Comparison of ENCODE assay signal across 22 cellular contexts in the genomic region with DNA sequence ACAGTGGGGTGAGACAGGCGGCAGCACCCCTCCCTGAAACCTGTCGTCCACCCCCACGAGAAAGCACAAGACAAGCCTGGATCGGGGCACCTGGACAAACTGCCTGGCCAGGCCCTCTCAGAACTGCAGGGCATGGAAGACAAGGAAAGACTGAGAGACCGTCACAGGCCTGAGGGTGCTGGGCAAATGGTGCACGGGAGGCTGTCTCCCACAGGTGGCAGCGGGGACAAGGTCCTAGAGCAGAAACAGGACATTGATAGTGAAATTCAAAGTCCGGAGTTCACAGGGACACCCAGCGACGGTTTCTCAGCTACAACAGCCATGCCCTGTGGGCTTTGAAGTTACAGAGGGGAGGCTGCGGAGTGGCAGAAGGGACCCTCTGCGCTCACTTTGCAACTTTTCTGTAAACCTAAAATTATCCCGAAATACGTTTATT. TPM values are rescaled to one million over a fixed set of nuclear protein-coding genes. Genes with fewer than 3 reads are reported as not detected.
A peak's percentile ranks its signal among the peaks of the same experiment; 100 is the strongest.
DNase-seq lines count a peak whose midpoint lies in the region; ATAC-seq, FAIRE-seq and TF ChIP-seq lines count a peak whose summit lies in the region.
"Had no signal": no experiment of that assay in that cellular context is flagged by ENCODE, and none has a peak within 500 bp of the region (broad histone marks: within the 10 kb centered on the region; RNA-seq: fewer than 3 reads in every experiment).

No MANE protein-coding gene starts in this region.

- peak; percentile 39 for FAIRE-seq in HepG2 (lab: Jason Lieb, UNC)
- FAIRE-seq in small intestine (lab: Jason Lieb, UNC): no peak
- FAIRE-seq: GM12892, GM18507 had no signal

- no peaks in the 10 kb centered on the region for H3K4me1 Mint-ChIP-seq in MCF 10A (ENCODE audit: insufficient read depth, unreplicated experiment)
- H3K4me1 Mint-ChIP-seq: CD14-positive monocyte had no signal

- peak in 1 of 2 experiments; percentile 43; a peak in 1 of 4 replicates for TF ChIP-seq EP300 in HepG2 (IDR thresholded peaks at IDR 0.05; ENCODE audit: low read depth in 2 of 2, low read length in 2 of 2)
- no peak for TF ChIP-seq EP300 in HepG2 (CRISPR knock-in tag; IDR thresholded peaks at IDR 0.05; ENCODE audit: borderline replicate concordance)

- ATAC-seq in HepG2 (peak; percentile 55), GM19023 (IDR thresholded peaks at IDR 0.05; ENCODE audit: unreplicated experiment) (no peak), GM19395 (IDR thresholded peaks at IDR 0.05; ENCODE audit: unreplicated experiment) (no peak)
- ATAC-seq: HCT116 had no signal

- H3K36me3 ChIP-seq in breast epithelium (no peaks in the 10 kb centered on the region), HepG2 (replicated peaks in 1 of 2; ENCODE audit: control insufficient read depth in 1 of 2, insufficient read depth in 2 of 2, low read length in 2 of 2) (peaks cover 16 to 36% of the 10 kb centered on the region in 2 experiments; a peak in 4 of 5 replicates), small intestine (ENCODE audit: control insufficient read depth in 2 of 2, insufficient read depth in 2 of 2, low read length in 2 of 2) (peaks cover 0 to 2% of the 10 kb centered on the region in 2 donors)

- peak overlapping the region in 1 of 3 donors; percentile 13 for H3K4me3 ChIP-seq in breast epithelium
- H3K4me3 ChIP-seq in dorsolateral prefrontal cortex: peak overlapping the region in 3 of 59 donors; percentile 7 to 47 (median 36)
- H3K4me3 ChIP-seq in HepG2 (replicated peaks in 1 of 3; ENCODE audit: insufficient read depth in 1 of 3, low read depth in 2 of 3, low read length in 3 of 3): peak overlapping the region in 1 of 3 experiments; percentile 23; a peak in 1 of 6 replicates
- H3K4me3 ChIP-seq in small intestine (ENCODE audit: low read depth in 1 of 2, low read length in 2 of 2): no peak overlapping the region

- no peak overlapping the region for H3K4me3 Mint-ChIP-seq in MCF 10A (ENCODE audit: unreplicated experiment)
- H3K4me3 Mint-ChIP-seq: CD14-positive monocyte had no signal

- in situ Hi-C loops in HepG2 (cut with HindIII; ENCODE audit: extremely low pct_ligation_motif_present, low pct_unique_long_range_greater_than_20kb): loop anchor here (5.0 kb wide), 1 partner anchor 70 kb away; no protein-coding TSS in a partner anchor

- no peaks in the 10 kb centered on the region for H3K9me3 ChIP-seq in breast epithelium
- no peaks in the 10 kb centered on the region for H3K9me3 ChIP-seq in HepG2 (ENCODE audit: low read length)
- no peaks in the 10 kb centered on the region for H3K9me3 ChIP-seq in small intestine (ENCODE audit: control insufficient read depth, low read depth)

- H4K20me1 ChIP-seq in HepG2 (ENCODE audit: insufficient read depth, low read length): peaks cover 17% of the 10 kb centered on the region; the same call in 1 of the 2 replicates

- no peak for TF ChIP-seq RAD21 in HepG2 (CRISPR knock-in tag; IDR thresholded peaks at IDR 0.05)

- H3K27me3 ChIP-seq in breast epithelium (no peaks in the 10 kb centered on the region), dorsolateral prefrontal cortex (no peaks in the 10 kb centered on the region), HepG2 (ENCODE audit: control insufficient read depth in 1 of 2, insufficient read depth in 2 of 2, low read length in 2 of 2) (no peaks in the 10 kb centered on the region), small intestine (ENCODE audit: control insufficient read depth in 2 of 2, insufficient read depth in 2 of 2, low read length in 2 of 2) (no peaks in the 10 kb centered on the region)

- DNase-seq in breast epithelium (ENCODE audit: low spot score in 2 of 2) (no peak), MCF 10A (ENCODE audit: unreplicated experiment) (no peak), dorsolateral prefrontal cortex (no peak), HepG2 (ENCODE audit: low spot score) (peak; percentile 71), small intestine (peak; percentile 94)
- no peak for DNase-seq in stimulated activated CD4-positive, alpha-beta T cell treated with anti-CD3 and anti-CD28 coated beads, Interleukin-2, amount 100 ng/mL, for 24 hours
- DNase-seq: DMS79, KBM-7, NCI-H2107, NCI-H510A treated with DMSO at 0.1 percent for 48 hours, NCI-H774, SIG-M5 had no signal

- BruUV-seq in MCF 10A (replicated peaks; lab: Mats Ljungman, UMichigan) (no TSS peak), HepG2 (replicated peaks; lab: Mats Ljungman, UMichigan) (no TSS peak)

- H3K27me3 Mint-ChIP-seq in MCF 10A (ENCODE audit: insufficient read depth, unreplicated experiment): no peaks in the 10 kb centered on the region

- H3K79me2 ChIP-seq in HepG2 (ENCODE audit: insufficient read depth, low read length): no peaks in the 10 kb centered on the region

- peak overlapping the region; percentile 57 for H3K4me2 ChIP-seq in HepG2 (ENCODE audit: low read depth, low read length)

- TF ChIP-seq POLR2A in breast epithelium (IDR thresholded peaks at IDR 0.05): no peak
- no peak for TF ChIP-seq POLR2A in HepG2 (IDR thresholded peaks at IDR 0.05; ENCODE audit: insufficient read depth in 1 of 2, low read depth in 2 of 2, low read length in 2 of 2)

- POLR2A ChIA-PET in MCF 10A (lab: Yijun Ruan, JAX): interaction anchor here (0.7 kb wide), 1 partner anchor 170 kb away, joined by 3 read pairs; no protein-coding TSS in a partner anchor
- POLR2A ChIA-PET in HepG2 (lab: Yijun Ruan, JAX): interaction anchor here (1.1 to 1.2 kb wide), 2 partner anchors 48 to 82 kb away, joined by 3 read pairs; partner anchors contain the start of genes EPS8L2 and PHRF1

- no peak overlapping the region for H3K27ac Mint-ChIP-seq in MCF 10A (ENCODE audit: low read depth, unreplicated experiment)

- no peaks in the 10 kb centered on the region for H3K9me3 Mint-ChIP-seq in MCF 10A (ENCODE audit: unreplicated experiment)

- H3K4me1 ChIP-seq in breast epithelium (no peaks in the 10 kb centered on the region), HepG2 (ENCODE audit: insufficient read depth, low read length) (peaks cover 47% of the 10 kb centered on the region), small intestine (ENCODE audit: control insufficient read depth in 2 of 2, insufficient read depth in 1 of 2, low read depth in 1 of 2, low read length in 1 of 2) (peaks cover 4 to 10% of the 10 kb centered on the region in 2 donors)

- H2AFZ ChIP-seq in HepG2 (ENCODE audit: low read length): no peak overlapping the region

- H3K27ac ChIP-seq in breast epithelium (peak overlapping the region; percentile 57 to 60), dorsolateral prefrontal cortex (peak overlapping the region in 31 of 59 donors; percentile 5 to 81 (median 64)), HepG2 (ENCODE audit: extremely low read length, insufficient read depth, low read length) (peak overlapping the region; percentile 60), small intestine (ENCODE audit: low read depth in 1 of 2, low read length in 1 of 2) (peak overlapping the region; percentile 84 to 93)
- H3K27ac ChIP-seq: 22Rv1 had no signal

- intact Hi-C loops in breast epithelium (cut with DNase I; ENCODE audit: low total_unique reads): loop anchor here (2.0 kb wide), 1 partner anchor 79 kb away; no protein-coding TSS in a partner anchor
- intact Hi-C loops in MCF 10A (cut with micrococcal nuclease): no loop called here
- intact Hi-C loops in dorsolateral prefrontal cortex (cut with DNase I): no loop called here
- intact Hi-C loops in HepG2 (cut with micrococcal nuclease; ENCODE audit: unreplicated experiment): loop anchor here (10.0 kb wide), 1 partner anchor 47 kb away; the partner anchor contains the start of gene EPS8L2

- peak overlapping the region; percentile 45; the same call in 1 of the 2 replicates for H3K9ac ChIP-seq in HepG2 (ENCODE audit: insufficient read depth, low read depth, low read length)

- WGBS in HepG2 (ENCODE audit: low lambda C conversion rate): 37% methylated on average over 14 of the region's 14 CpGs
- WGBS in small intestine, 3 donors: 15 to 65% (median 35%) methylated on average over 14 of the region's 14 CpGs

- CTCF ChIA-PET in MCF 10A (lab: Yijun Ruan, JAX) (interaction anchor here (0.6 kb wide), 1 partner anchor 105 kb away, joined by 3 read pairs; no protein-coding TSS in a partner anchor), HepG2 (lab: Yijun Ruan, JAX; ENCODE audit: low intra/inter-chr PET ratio, low total read pairs) (no interaction called here)

- TF ChIP-seq CTCF in breast epithelium (IDR thresholded peaks at IDR 0.05) (no peak), MCF 10A (IDR thresholded peaks at IDR 0.05; ENCODE audit: unreplicated experiment) (no peak), dorsolateral prefrontal cortex (IDR thresholded peaks at IDR 0.05 in 54 of 56, conservative IDR thresholded peaks at IDR 0.05 in 2 of 56; ENCODE audit: low read depth in 1 of 56, partially characterized antibody in 56 of 56) (no peak), HepG2 (CRISPR knock-in tag; IDR thresholded peaks at IDR 0.05) (peak; percentile 53)

- peaks cover 70% of the 10 kb centered on the region for H3K36me3 Mint-ChIP-seq in MCF 10A (ENCODE audit: insufficient read depth, unreplicated experiment)

RNA-seq across cellular contexts. Expression of gene DRD4, which starts 20.6 kb away (rescaled TPM):
- total RNA-seq in breast epithelium (under 1 TPM in 1 of 3 donors, not detected in 2; 0.29 TPM), MCF 10A (2022) (0.44 and 1.3 TPM in 2 replicates), dorsolateral prefrontal cortex (1 to 10 TPM in 111 of 120 experiments, under 1 TPM in 7, not detected in 2; 0.55 to 8.4 (median 3.0) TPM), HepG2 (2016; rRNA removed; fragmentation: Illumina TruSeq; extraction: Trizol) (0.13 TPM in 1 of 2 replicates, not detected in the other)
- not detected in 2 replicates for total RNA-seq in HepG2 (2016; cell fraction: cytosol; rRNA removed; fragmentation: Illumina TruSeq; extraction: Trizol; ENCODE audit: low read depth)
- not detected in 2 replicates for total RNA-seq in HepG2 (2016; cell fraction: insoluble cytoplasmic fraction; rRNA removed; fragmentation: Illumina TruSeq; extraction: Trizol)
- total RNA-seq in HepG2 (2016; cell fraction: membrane; rRNA removed; fragmentation: Illumina TruSeq; extraction: Trizol): 0.15 TPM in 1 of 2 replicates, not detected in the other
- not detected in 2 replicates for total RNA-seq in HepG2 (2016; cell fraction: nucleus; rRNA removed; fragmentation: Illumina TruSeq; extraction: Trizol)
- polyA plus RNA-seq in HepG2 (2011; rRNA removed) (0.09 TPM in 2 replicates), small intestine (1 to 10 TPM in 1 of 3 donors, under 1 TPM in 2; 0.51 to 1.4 (median 0.89) TPM)
- 0.11 TPM in 1 of 2 replicates, not detected in the other for polyA plus RNA-seq in HepG2 (2011; cell fraction: cytosol; rRNA removed)
- 1.3 and 1.6 TPM in 2 replicates for polyA plus RNA-seq in HepG2 (2011; cell fraction: nucleus; rRNA removed)
- polyA plus RNA-seq in HepG2 (2012): 0.60 and 0.79 TPM in 2 replicates
- polyA plus RNA-seq in HepG2 (2016; cell fraction: cytosol; fragmentation: Illumina TruSeq; extraction: Trizol; ENCODE audit: low read depth): 0.18 and 0.26 TPM in 2 replicates
- 0.16 and 0.24 TPM in 2 replicates for polyA plus RNA-seq in HepG2 (2016; cell fraction: insoluble cytoplasmic fraction; fragmentation: Illumina TruSeq; extraction: Trizol; ENCODE audit: low read depth)
- polyA plus RNA-seq in HepG2 (2016; cell fraction: membrane; fragmentation: Illumina TruSeq; extraction: Trizol; ENCODE audit: low read depth): 0.22 and 0.28 TPM in 2 replicates
- polyA plus RNA-seq in HepG2 (2016; cell fraction: nucleus; fragmentation: Illumina TruSeq; extraction: Trizol; ENCODE audit: insufficient read depth, low read depth): 1.4 and 1.5 TPM in 2 replicates
- 0.42 TPM in 1 of 2 replicates, not detected in the other for polyA minus RNA-seq in HepG2 (2011; rRNA and poly(A)+ RNA removed; ENCODE audit: low replicate concordance)
- not detected in 2 replicates for polyA minus RNA-seq in HepG2 (2011; cell fraction: cytosol; rRNA and poly(A)+ RNA removed)
- 0.26 and 0.50 TPM in 2 replicates for polyA minus RNA-seq in HepG2 (2011; cell fraction: nucleus; rRNA and poly(A)+ RNA removed)
- total RNA-seq: RPMI7951 had no signal
- polyA plus RNA-seq: CD14-positive monocyte had no signal

RNA-seq across cellular contexts. Expression of gene SCT, which starts 30.7 kb away (rescaled TPM):
- total RNA-seq in breast epithelium (not detected), MCF 10A (2022) (not detected in 2 replicates), dorsolateral prefrontal cortex (1 to 10 TPM in 2 of 120 experiments, not detected in 118; 1.6 to 3.1 TPM), HepG2 (2016; rRNA removed; fragmentation: Illumina TruSeq; extraction: Trizol) (not detected in 2 replicates)
- total RNA-seq in HepG2 (2016; cell fraction: cytosol; rRNA removed; fragmentation: Illumina TruSeq; extraction: Trizol; ENCODE audit: low read depth): not detected in 2 replicates
- total RNA-seq in HepG2 (2016; cell fraction: insoluble cytoplasmic fraction; rRNA removed; fragmentation: Illumina TruSeq; extraction: Trizol): not detected in 2 replicates
- total RNA-seq in HepG2 (2016; cell fraction: membrane; rRNA removed; fragmentation: Illumina TruSeq; extraction: Trizol): not detected in 2 replicates
- total RNA-seq in HepG2 (2016; cell fraction: nucleus; rRNA removed; fragmentation: Illumina TruSeq; extraction: Trizol): not detected in 2 replicates
- polyA plus RNA-seq in HepG2 (2011; rRNA removed) (not detected in 2 replicates), small intestine (10 to 100 TPM in 2 of 3 donors, 1 to 10 TPM in 1; 4.8 to 25.7 (median 18.9) TPM)
- polyA plus RNA-seq in HepG2 (2011; cell fraction: cytosol; rRNA removed): not detected in 2 replicates
- polyA plus RNA-seq in HepG2 (2011; cell fraction: nucleus; rRNA removed): not detected in 2 replicates
- polyA plus RNA-seq in HepG2 (2012): not detected in 2 replicates
- not detected in 2 replicates for polyA plus RNA-seq in HepG2 (2016; cell fraction: cytosol; fragmentation: Illumina TruSeq; extraction: Trizol; ENCODE audit: low read depth)
- not detected in 2 replicates for polyA plus RNA-seq in HepG2 (2016; cell fraction: insoluble cytoplasmic fraction; fragmentation: Illumina TruSeq; extraction: Trizol; ENCODE audit: low read depth)
- polyA plus RNA-seq in HepG2 (2016; cell fraction: membrane; fragmentation: Illumina TruSeq; extraction: Trizol; ENCODE audit: low read depth): not detected in 2 replicates
- not detected in 2 replicates for polyA plus RNA-seq in HepG2 (2016; cell fraction: nucleus; fragmentation: Illumina TruSeq; extraction: Trizol; ENCODE audit: insufficient read depth, low read depth)
- polyA minus RNA-seq in HepG2 (2011; rRNA and poly(A)+ RNA removed; ENCODE audit: low replicate concordance): not detected in 2 replicates
- not detected in 2 replicates for polyA minus RNA-seq in HepG2 (2011; cell fraction: cytosol; rRNA and poly(A)+ RNA removed)
- polyA minus RNA-seq in HepG2 (2011; cell fraction: nucleus; rRNA and poly(A)+ RNA removed): not detected in 2 replicates
- total RNA-seq: OCI-LY7, RPMI7951 had no signal
- polyA plus RNA-seq: AG04450, CD14-positive monocyte had no signal

RNA-seq across cellular contexts. Expression of gene CDHR5, which starts 33.0 kb away (rescaled TPM):
- 1 to 10 TPM in 1 of 3 donors, not detected in 2; 6.2 TPM for total RNA-seq in breast epithelium
- total RNA-seq in MCF 10A (2022): not detected in 2 replicates
- not detected for total RNA-seq in dorsolateral prefrontal cortex
- 0.21 and 0.46 TPM in 2 replicates for total RNA-seq in HepG2 (2016; rRNA removed; fragmentation: Illumina TruSeq; extraction: Trizol)
- total RNA-seq in HepG2 (2016; cell fraction: cytosol; rRNA removed; fragmentation: Illumina TruSeq; extraction: Trizol; ENCODE audit: low read depth): 0.09 TPM in 1 of 2 replicates, not detected in the other
- 0.52 TPM in 1 of 2 replicates, not detected in the other for total RNA-seq in HepG2 (2016; cell fraction: insoluble cytoplasmic fraction; rRNA removed; fragmentation: Illumina TruSeq; extraction: Trizol)
- 0.25 and 0.52 TPM in 2 replicates for total RNA-seq in HepG2 (2016; cell fraction: membrane; rRNA removed; fragmentation: Illumina TruSeq; extraction: Trizol)
- 0.65 and 0.72 TPM in 2 replicates for total RNA-seq in HepG2 (2016; cell fraction: nucleus; rRNA removed; fragmentation: Illumina TruSeq; extraction: Trizol)
- polyA plus RNA-seq in HepG2 (2011; rRNA removed): 0.68 and 0.71 TPM in 2 replicates
- 0.19 and 0.67 TPM in 2 replicates for polyA plus RNA-seq in HepG2 (2011; cell fraction: cytosol; rRNA removed)
- 1.8 and 3.5 TPM in 2 replicates for polyA plus RNA-seq in HepG2 (2011; cell fraction: nucleus; rRNA removed)
- polyA plus RNA-seq in HepG2 (2012): 0.37 and 0.71 TPM in 2 replicates
- 0.06 and 0.12 TPM in 2 replicates for polyA plus RNA-seq in HepG2 (2016; cell fraction: cytosol; fragmentation: Illumina TruSeq; extraction: Trizol; ENCODE audit: low read depth)
- polyA plus RNA-seq in HepG2 (2016; cell fraction: insoluble cytoplasmic fraction; fragmentation: Illumina TruSeq; extraction: Trizol; ENCODE audit: low read depth): 0.70 and 0.90 TPM in 2 replicates
- 0.11 and 0.40 TPM in 2 replicates for polyA plus RNA-seq in HepG2 (2016; cell fraction: membrane; fragmentation: Illumina TruSeq; extraction: Trizol; ENCODE audit: low read depth)
- polyA plus RNA-seq in HepG2 (2016; cell fraction: nucleus; fragmentation: Illumina TruSeq; extraction: Trizol; ENCODE audit: insufficient read depth, low read depth): 3.1 and 3.6 TPM in 2 replicates
- polyA minus RNA-seq in HepG2 (2011; rRNA and poly(A)+ RNA removed; ENCODE audit: low replicate concordance): 0.62 TPM in 1 of 2 replicates, not detected in the other
- polyA minus RNA-seq in HepG2 (2011; cell fraction: cytosol; rRNA and poly(A)+ RNA removed): 0.40 TPM in 1 of 2 replicates, not detected in the other
- 0.26 and 0.75 TPM in 2 replicates for polyA minus RNA-seq in HepG2 (2011; cell fraction: nucleus; rRNA and poly(A)+ RNA removed)
- polyA plus RNA-seq in small intestine: 100 to 1,000 TPM; 112 to 941 (median 931) TPM
- total RNA-seq: OCI-LY7, RPMI7951 had no signal
- polyA plus RNA-seq: AG04450 had no signal

RNA-seq across cellular contexts. Expression of gene DEAF1, which starts 37.3 kb away (rescaled TPM):
- total RNA-seq in breast epithelium (10 to 100 TPM; 25.3 to 42.6 (median 39.8) TPM), MCF 10A (2022) (46.8 and 54.1 TPM in 2 replicates), dorsolateral prefrontal cortex (100 to 1,000 TPM in 119 of 120 experiments, 10 to 100 TPM in 1; 72.0 to 250 (median 144) TPM), HepG2 (2016; rRNA removed; fragmentation: Illumina TruSeq; extraction: Trizol) (18.2 and 29.6 TPM in 2 replicates)
- 52.0 and 58.7 TPM in 2 replicates for total RNA-seq in HepG2 (2016; cell fraction: cytosol; rRNA removed; fragmentation: Illumina TruSeq; extraction: Trizol; ENCODE audit: low read depth)
- total RNA-seq in HepG2 (2016; cell fraction: insoluble cytoplasmic fraction; rRNA removed; fragmentation: Illumina TruSeq; extraction: Trizol): 20.8 and 32.8 TPM in 2 replicates
- 63.0 and 70.8 TPM in 2 replicates for total RNA-seq in HepG2 (2016; cell fraction: membrane; rRNA removed; fragmentation: Illumina TruSeq; extraction: Trizol)
- total RNA-seq in HepG2 (2016; cell fraction: nucleus; rRNA removed; fragmentation: Illumina TruSeq; extraction: Trizol): 23.5 and 24.2 TPM in 2 replicates
- polyA plus RNA-seq in HepG2 (2011; rRNA removed) (22.3 and 31.6 TPM in 2 replicates), small intestine (10 to 100 TPM; 18.2 to 39.6 (median 35.4) TPM)
- polyA plus RNA-seq in HepG2 (2011; cell fraction: cytosol; rRNA removed): 18.7 and 21.9 TPM in 2 replicates
- polyA plus RNA-seq in HepG2 (2011; cell fraction: nucleus; rRNA removed): 48.8 and 50.2 TPM in 2 replicates
- polyA plus RNA-seq in HepG2 (2012): 24.8 and 28.9 TPM in 2 replicates
- polyA plus RNA-seq in HepG2 (2016; cell fraction: cytosol; fragmentation: Illumina TruSeq; extraction: Trizol; ENCODE audit: low read depth): 54.2 and 64.1 TPM in 2 replicates
- polyA plus RNA-seq in HepG2 (2016; cell fraction: insoluble cytoplasmic fraction; fragmentation: Illumina TruSeq; extraction: Trizol; ENCODE audit: low read depth): 20.0 and 24.6 TPM in 2 replicates
- 53.8 and 73.1 TPM in 2 replicates for polyA plus RNA-seq in HepG2 (2016; cell fraction: membrane; fragmentation: Illumina TruSeq; extraction: Trizol; ENCODE audit: low read depth)
- polyA plus RNA-seq in HepG2 (2016; cell fraction: nucleus; fragmentation: Illumina TruSeq; extraction: Trizol; ENCODE audit: insufficient read depth, low read depth): 41.0 and 44.0 TPM in 2 replicates
- 25.5 and 31.1 TPM in 2 replicates for polyA minus RNA-seq in HepG2 (2011; rRNA and poly(A)+ RNA removed; ENCODE audit: low replicate concordance)
- polyA minus RNA-seq in HepG2 (2011; cell fraction: cytosol; rRNA and poly(A)+ RNA removed): 12.7 and 21.4 TPM in 2 replicates
- polyA minus RNA-seq in HepG2 (2011; cell fraction: nucleus; rRNA and poly(A)+ RNA removed): 27.7 and 32.9 TPM in 2 replicates

RNA-seq across cellular contexts. Expression of gene TMEM80, which starts 37.9 kb away (rescaled TPM):
- total RNA-seq in breast epithelium (10 to 100 TPM; 25.9 to 51.8 (median 29.1) TPM), MCF 10A (2022) (12.2 and 12.8 TPM in 2 replicates), dorsolateral prefrontal cortex (10 to 100 TPM; 14.5 to 48.6 (median 27.2) TPM), HepG2 (2016; rRNA removed; fragmentation: Illumina TruSeq; extraction: Trizol) (2.7 and 5.6 TPM in 2 replicates)
- 0.71 and 1.1 TPM in 2 replicates for total RNA-seq in HepG2 (2016; cell fraction: cytosol; rRNA removed; fragmentation: Illumina TruSeq; extraction: Trizol; ENCODE audit: low read depth)
- 2.5 and 6.4 TPM in 2 replicates for total RNA-seq in HepG2 (2016; cell fraction: insoluble cytoplasmic fraction; rRNA removed; fragmentation: Illumina TruSeq; extraction: Trizol)
- total RNA-seq in HepG2 (2016; cell fraction: membrane; rRNA removed; fragmentation: Illumina TruSeq; extraction: Trizol): 2.9 and 3.2 TPM in 2 replicates
- 6.8 and 8.5 TPM in 2 replicates for total RNA-seq in HepG2 (2016; cell fraction: nucleus; rRNA removed; fragmentation: Illumina TruSeq; extraction: Trizol)
- polyA plus RNA-seq in HepG2 (2011; rRNA removed) (17.1 and 20.9 TPM in 2 replicates), small intestine (10 to 100 TPM; 11.9 to 22.4 (median 20.1) TPM)
- 13.5 and 14.1 TPM in 2 replicates for polyA plus RNA-seq in HepG2 (2011; cell fraction: cytosol; rRNA removed)
- polyA plus RNA-seq in HepG2 (2011; cell fraction: nucleus; rRNA removed): 42.7 and 42.8 TPM in 2 replicates
- 20.6 and 20.8 TPM in 2 replicates for polyA plus RNA-seq in HepG2 (2012)
- polyA plus RNA-seq in HepG2 (2016; cell fraction: cytosol; fragmentation: Illumina TruSeq; extraction: Trizol; ENCODE audit: low read depth): 1.3 and 1.4 TPM in 2 replicates
- polyA plus RNA-seq in HepG2 (2016; cell fraction: insoluble cytoplasmic fraction; fragmentation: Illumina TruSeq; extraction: Trizol; ENCODE audit: low read depth): 3.6 and 3.8 TPM in 2 replicates
- polyA plus RNA-seq in HepG2 (2016; cell fraction: membrane; fragmentation: Illumina TruSeq; extraction: Trizol; ENCODE audit: low read depth): 2.4 and 2.9 TPM in 2 replicates
- polyA plus RNA-seq in HepG2 (2016; cell fraction: nucleus; fragmentation: Illumina TruSeq; extraction: Trizol; ENCODE audit: insufficient read depth, low read depth): 21.0 and 22.8 TPM in 2 replicates
- polyA minus RNA-seq in HepG2 (2011; rRNA and poly(A)+ RNA removed; ENCODE audit: low replicate concordance): 5.4 and 7.9 TPM in 2 replicates
- 1.9 and 3.8 TPM in 2 replicates for polyA minus RNA-seq in HepG2 (2011; cell fraction: cytosol; rRNA and poly(A)+ RNA removed)
- polyA minus RNA-seq in HepG2 (2011; cell fraction: nucleus; rRNA and poly(A)+ RNA removed): 11.6 and 13.4 TPM in 2 replicates

Comparison
In these comparisons a context has a peak if more than half of its experiments do, and no peak if none do; other contexts are left out.
1. intact Hi-C loops: an anchor here in breast epithelium (2.0 kb wide) and HepG2 (10.0 kb wide); none called in MCF 10A and dorsolateral prefrontal cortex.
2. DNase-seq: peak in HepG2 (single experiment) and small intestine (single experiment); none in breast epithelium (0 of 2), MCF 10A (single experiment), dorsolateral prefrontal cortex (0 of 10) and stimulated activated CD4-positive, alpha-beta T cell treated with anti-CD3 and anti-CD28 coated beads, Interleukin-2, amount 100 ng/mL, for 24 hours (0 of 2).
3. Peak in every context shown above with its lines, with median percentiles within 50 percentile points of each other: H3K27ac ChIP-seq.